Comparison of ENCODE assay signal across 8 cellular contexts in genomic region chr10:123009105-123009805, GRCh38. TPM values are rescaled to one million over a fixed set of nuclear protein-coding genes. Genes with fewer than 3 reads are reported as not detected.
A peak's percentile ranks its signal among the peaks of the same experiment; 100 is the strongest.
DNase-seq lines count a peak whose midpoint lies in the region; ATAC-seq and TF ChIP-seq lines count a peak whose summit lies in the region.

No MANE protein-coding gene starts in this region.

- H3K9me3 ChIP-seq in CD4-positive, alpha-beta memory T cell (ENCODE audit: control insufficient read depth in 1 of 2, low read length in 2 of 2) = no peaks in the 10 kb centered on the region

- H3K36me3 Mint-ChIP-seq in CD4-positive, alpha-beta memory T cell = peaks cover 13 to 20% of the 10 kb centered on the region in 2 donors
- peaks cover 4% of the 10 kb centered on the region for H3K36me3 Mint-ChIP-seq in neural crest cell (ENCODE audit: low read depth)

- intact Hi-C loops in CD4-positive, alpha-beta memory T cell (cut with micrococcal nuclease) = loop anchor here (2.0 kb wide), 1 partner anchor 1080 kb away; the partner anchor contains the start of gene ATE1

- DNase-seq in CD4-positive, alpha-beta memory T cell = peak in 4 of 5 donors; percentile 2 to 23 (median 17)
- peak; percentile 58 for DNase-seq in activated CD8-positive, alpha-beta memory T cell treated with anti-CD3 and anti-CD28 coated beads, Interleukin-2, amount 50 U/mL, for 48 hours
- peak; percentile 3 for DNase-seq in fibroblast of peridontal ligament (ENCODE audit: extremely low read depth)
- peak; percentile 4 for DNase-seq in neural crest cell (ENCODE audit: low read depth, low spot score)
- DNase-seq in NCI-H446 treated with DMSO at 0.1 percent for 48 hours (lab: John Stamatoyannopoulos, UW) = no peak
- no peak for DNase-seq in NCI-H1092 treated with DMSO at 0.1 percent for 48 hours (lab: John Stamatoyannopoulos, UW)

- peak overlapping the region; percentile 91 for H3K27ac ChIP-seq in CD4-positive, alpha-beta memory T cell (ENCODE audit: low read depth, low read length)

- H3K36me3 ChIP-seq in CD4-positive, alpha-beta memory T cell (ENCODE audit: insufficient read depth, low read length) = no peaks in the 10 kb centered on the region

- POLR2A ChIA-PET in CD4-positive, alpha-beta memory T cell (lab: Charles Lee; ENCODE audit: partially characterized antibody) = interaction anchor here (1.0 to 4.6 kb wide), 8 partner anchors 10 to 1907 kb away, joined by 3 to 74 read pairs (median 10); partner anchors contain the start of genes BUB3, C10orf88 and PSTK

- no peaks in the 10 kb centered on the region for H3K27me3 ChIP-seq in CD4-positive, alpha-beta memory T cell (ENCODE audit: insufficient read depth, low read length)

- CTCF ChIA-PET in CD4-positive, alpha-beta memory T cell (lab: Charles Lee; ENCODE audit: partially characterized antibody) = interaction anchor here (3.9 kb wide), 1 partner anchor 29 kb away, joined by 26 read pairs; the partner anchor contains the start of gene PSTK

- H3K27ac Mint-ChIP-seq in CD4-positive, alpha-beta memory T cell = peak overlapping the region; percentile 92 to 100 (median 99)
- H3K27ac Mint-ChIP-seq in neural crest cell (ENCODE audit: unreplicated experiment) = peak overlapping the region; percentile 10

- no peak for TF ChIP-seq CTCF in neural crest cell (conservative IDR thresholded peaks at IDR 0.05)

- peaks cover 51% of the 10 kb centered on the region for H3K4me1 ChIP-seq in CD4-positive, alpha-beta memory T cell (ENCODE audit: insufficient read depth, low read length)

- no peaks in the 10 kb centered on the region for H3K9me3 Mint-ChIP-seq in CD4-positive, alpha-beta memory T cell
- no peaks in the 10 kb centered on the region for H3K9me3 Mint-ChIP-seq in neural crest cell

- peak overlapping the region; percentile 96 to 100 (median 99) for H3K4me3 Mint-ChIP-seq in CD4-positive, alpha-beta memory T cell
- H3K4me3 Mint-ChIP-seq in neural crest cell = peak overlapping the region; percentile 98

- ATAC-seq in GM19351 (IDR thresholded peaks at IDR 0.05; ENCODE audit: unreplicated experiment) = peak; percentile 3
- peak; percentile 7 for ATAC-seq in HG03521 (IDR thresholded peaks at IDR 0.05; ENCODE audit: unreplicated experiment)

- H3K4me3 ChIP-seq in CD4-positive, alpha-beta memory T cell (ENCODE audit: low read length in 2 of 2) = peak overlapping the region; percentile 68 to 77

- H3K4me1 Mint-ChIP-seq in CD4-positive, alpha-beta memory T cell = peaks cover 38 to 66% (median 51%) of the 10 kb centered on the region in 4 donors
- H3K4me1 Mint-ChIP-seq in neural crest cell = peaks cover 41% of the 10 kb centered on the region

- H3K27me3 Mint-ChIP-seq in CD4-positive, alpha-beta memory T cell = no peaks in the 10 kb centered on the region
- H3K27me3 Mint-ChIP-seq in neural crest cell (ENCODE audit: low read depth) = no peaks in the 10 kb centered on the region

RNA-seq across cellular contexts. Expression of gene ACADSB, which starts 0.4 kb away (rescaled TPM):
- total RNA-seq in CD4-positive, alpha-beta memory T cell = 10 to 100 TPM; 35.7 to 36.4 TPM
- polyA plus RNA-seq in CD4-positive, alpha-beta memory T cell = 10 to 100 TPM; 26.9 to 45.3 TPM
- total RNA-seq in neural crest cell = 16.8 and 17.2 TPM in 2 replicates

RNA-seq across cellular contexts. Expression of gene IKZF5, which starts 0.7 kb away (rescaled TPM):
- total RNA-seq in CD4-positive, alpha-beta memory T cell = 10 to 100 TPM; 37.4 to 45.9 TPM
- 10 to 100 TPM; 11.0 to 14.7 TPM for polyA plus RNA-seq in CD4-positive, alpha-beta memory T cell
- total RNA-seq in neural crest cell = 12.1 and 14.1 TPM in 2 replicates

RNA-seq across cellular contexts. Expression of gene PSTK, which starts 29.1 kb away (rescaled TPM):
- 1 to 10 TPM; 3.9 to 4.7 TPM for total RNA-seq in CD4-positive, alpha-beta memory T cell
- 10 to 100 TPM in 1 of 2 donors, 1 to 10 TPM in 1; 6.0 to 11.6 TPM for polyA plus RNA-seq in CD4-positive, alpha-beta memory T cell
- total RNA-seq in neural crest cell = 5.8 and 6.8 TPM in 2 replicates

RNA-seq across cellular contexts. Expression of gene C10orf88, which starts 55.2 kb away (rescaled TPM):
- total RNA-seq in CD4-positive, alpha-beta memory T cell = 10 to 100 TPM; 10.5 to 12.3 TPM
- polyA plus RNA-seq in CD4-positive, alpha-beta memory T cell = 1 to 10 TPM; 8.1 to 9.6 TPM
- 11.8 and 13.5 TPM in 2 replicates for total RNA-seq in neural crest cell

Comparison
In these comparisons a context has a peak if more than half of its experiments do, and no peak if none do; other contexts are left out.
1. DNase-seq: peak in CD4-positive, alpha-beta memory T cell (4 of 5), activated CD8-positive, alpha-beta memory T cell treated with anti-CD3 and anti-CD28 coated beads, Interleukin-2, amount 50 U/mL, for 48 hours (single experiment), fibroblast of peridontal ligament (single experiment) and neural crest cell (single experiment); none in NCI-H446 treated with DMSO at 0.1 percent for 48 hours (single experiment) and NCI-H1092 treated with DMSO at 0.1 percent for 48 hours (single experiment).